ENCODE assay signal across 8 cellular contexts in the genomic region with DNA sequence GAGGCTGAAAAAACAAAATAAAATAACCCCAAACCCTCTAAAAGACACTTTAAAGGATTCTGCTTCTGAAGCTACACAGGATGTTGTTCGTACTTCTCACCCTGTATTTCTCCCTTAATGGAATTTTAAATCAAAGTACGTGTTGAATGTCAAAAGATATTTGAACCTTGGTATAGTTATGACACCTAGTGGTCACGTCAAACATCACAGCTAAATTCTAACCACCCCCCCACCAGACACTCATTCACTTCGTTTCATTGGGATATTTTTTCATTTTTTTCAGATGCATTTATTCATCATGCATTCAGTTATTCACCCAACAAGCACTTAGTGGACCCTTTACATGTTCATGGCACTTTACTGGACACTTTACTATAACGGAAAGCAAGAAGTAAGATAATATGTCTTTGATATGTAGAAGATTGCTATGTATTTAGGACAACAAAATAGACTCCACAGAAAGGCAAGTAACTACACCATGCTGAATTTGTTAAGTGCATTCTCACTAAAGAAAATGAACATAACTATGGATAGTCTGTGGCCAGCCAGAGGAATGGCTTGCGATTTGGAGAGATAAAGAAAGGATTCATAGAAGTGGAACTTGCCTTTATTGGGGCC.
DNase-seq lines count a peak whose midpoint lies in the region; ATAC-seq, FAIRE-seq and TF ChIP-seq lines count a peak whose summit lies in the region.

No MANE protein-coding gene starts in this region.

- intact Hi-C loops in A673 (cut with micrococcal nuclease; ENCODE audit: unreplicated experiment) = loop anchor here (2.0 to 10.0 kb wide), 6 partner anchors 190 to 527 kb away; a partner anchor contains a TSS

- POLR2A ChIA-PET in A673 (lab: Charles Lee; ENCODE audit: low non-redundant PET) = no interaction called here

- peaks cover 27% of the 10 kb centered on the region for H3K4me1 ChIP-seq in A673 (ENCODE audit: insufficient read depth, low read length, poor library complexity, severe bottlenecking)

- H3K9ac ChIP-seq in SK-N-MC (ENCODE audit: insufficient read length) = peak overlapping the region; percentile 77

- DNase-seq in A673 (ENCODE audit: low spot score) (peak; percentile 86), GM06990 (ENCODE audit: extremely low read depth, insufficient read length) (peak; percentile 21), SK-N-MC (ENCODE audit: low read depth, low spot score) (peak; percentile 76), lung microvascular endothelial cell (ENCODE audit: low read depth in 2 of 2) (peak; percentile 28 to 61)

- ATAC-seq in HG03342 (IDR thresholded peaks at IDR 0.05; ENCODE audit: unreplicated experiment) = peak; percentile 89
- ATAC-seq in GM21737 (IDR thresholded peaks at IDR 0.05; ENCODE audit: unreplicated experiment) = no peak
- no peak for ATAC-seq in HG02623 (IDR thresholded peaks at IDR 0.05; ENCODE audit: unreplicated experiment)

- peak; percentile 90 for FAIRE-seq in colon (lab: Jason Lieb, UNC)

- peak overlapping the region; percentile 83 for H3K27ac ChIP-seq in A673 (ENCODE audit: low read depth, low read length, poor library complexity, severe bottlenecking)
- peak overlapping the region; percentile 97 for H3K27ac ChIP-seq in SK-N-MC

- CTCF ChIA-PET in A673 (lab: Charles Lee) = interaction anchor here (0.6 to 2.0 kb wide), 6 partner anchors 10 to 526 kb away, joined by 3 to 6 read pairs (median 4); no protein-coding TSS in a partner anchor

- no peaks in the 10 kb centered on the region for H3K9me3 ChIP-seq in A673 (ENCODE audit: low read depth, low read length, poor library complexity, severe bottlenecking)
- H3K9me3 ChIP-seq in SK-N-MC (ENCODE audit: low read depth, low read length) = no peaks in the 10 kb centered on the region

- no peaks in the 10 kb centered on the region for H3K27me3 ChIP-seq in A673 (replicated peaks; ENCODE audit: insufficient read depth, low read depth, low read length, poor library complexity)
- no peaks in the 10 kb centered on the region for H3K27me3 ChIP-seq in GM06990 (replicated peaks; ENCODE audit: control insufficient read depth, insufficient read depth, low read length)

- no TSS peak for BruUV-seq in A673 (replicated peaks; lab: Mats Ljungman, UMichigan)

- H3K4me3 ChIP-seq in A673 (ENCODE audit: low read depth, low read length, poor library complexity, severe bottlenecking) (no peak overlapping the region), GM06990 (replicated peaks; ENCODE audit: low read depth, low read length) (no peak overlapping the region), SK-N-MC (peak overlapping the region; percentile 56)

- TF ChIP-seq CTCF in A673 (conservative IDR thresholded peaks at IDR 0.05; ENCODE audit: low read depth, low read length) (peak; percentile 75), GM06990 (IDR thresholded peaks at IDR 0.05; ENCODE audit: insufficient read depth, low read length, poor library complexity, severe bottlenecking) (peak; percentile 57)

- no peaks in the 10 kb centered on the region for H3K36me3 ChIP-seq in A673 (ENCODE audit: insufficient read depth, low read length, poor library complexity, severe bottlenecking)
- no peaks in the 10 kb centered on the region for H3K36me3 ChIP-seq in GM06990 (ENCODE audit: control insufficient read depth, insufficient read depth, low read length)
- H3K36me3 ChIP-seq in SK-N-MC (ENCODE audit: insufficient read depth, low read length) = no peaks in the 10 kb centered on the region

Comparison
In these comparisons a context has a peak if more than half of its experiments do, and no peak if none do; other contexts are left out.
1. DNase-seq: peak in every context shown above with its lines; median percentile 86 in A673; 76 in SK-N-MC; 44 in lung microvascular endothelial cell; 21 in GM06990.